In the genomic region with DNA sequence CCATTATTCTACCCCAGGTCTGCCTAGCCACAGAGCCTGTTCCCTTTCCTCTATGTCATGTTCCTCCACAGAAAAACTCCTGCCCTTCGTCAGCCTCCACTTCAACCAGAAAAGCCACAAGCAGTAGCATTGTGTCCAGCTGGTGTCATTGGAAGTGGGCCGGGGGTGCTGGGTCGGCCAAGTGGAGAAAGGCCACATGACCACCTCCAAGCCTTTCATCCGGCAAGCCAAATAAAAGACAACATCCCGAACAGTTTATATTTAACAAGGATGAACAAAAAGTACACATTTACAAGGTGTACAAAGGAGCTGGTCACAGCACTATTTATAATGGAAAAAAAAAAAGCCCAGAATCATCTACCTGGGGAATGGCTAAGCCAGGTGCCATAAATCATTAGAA, we compare ENCODE assay signal across 1 cellular context.
TF ChIP-seq lines count a peak whose summit lies in the region.

No MANE protein-coding gene starts in this region.

TF ChIP-seq in H1, 55 proteins besides CTCF, POLR2A, EP300 and RAD21:
- TF ChIP-seq BCL11A (IDR thresholded peaks at IDR 0.05; ENCODE audit: low read depth in 2 of 2, low read length in 2 of 2) (no peak), USF2 (IDR thresholded peaks at IDR 0.05; ENCODE audit: low read length) (no peak), RBBP5 (IDR thresholded peaks at IDR 0.05; ENCODE audit: borderline replicate concordance, low read depth, low read length) (no peak), KDM1A (IDR thresholded peaks at IDR 0.05; ENCODE audit: borderline replicate concordance, low read length) (no peak), BRCA1 (IDR thresholded peaks at IDR 0.05; ENCODE audit: low read depth, low read length) (no peak), CHD7 (IDR thresholded peaks at IDR 0.05; ENCODE audit: insufficient replicate concordance, low read length) (no peak)
- TF ChIP-seq, protein P1, sequence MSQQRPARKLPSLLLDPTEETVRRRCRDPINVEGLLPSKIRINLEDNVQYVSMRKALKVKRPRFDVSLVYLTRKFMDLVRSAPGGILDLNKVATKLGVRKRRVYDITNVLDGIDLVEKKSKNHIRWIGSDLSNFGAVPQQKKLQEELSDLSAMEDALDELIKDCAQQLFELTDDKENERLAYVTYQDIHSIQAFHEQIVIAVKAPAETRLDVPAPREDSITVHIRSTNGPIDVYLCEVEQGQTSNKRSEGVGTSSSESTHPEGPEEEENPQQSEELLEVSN (IDR thresholded peaks at IDR 0.05): no peak
